24 cellular contexts compared by ENCODE assay signal in genomic region chr1:106646261-106646660, GRCh38.
DNase-seq lines count a peak whose midpoint lies in the region; ATAC-seq, FAIRE-seq and TF ChIP-seq lines count a peak whose summit lies in the region.
"Had no signal": no experiment of that assay in that cellular context is flagged by ENCODE, and none has a peak within 500 bp of the region (broad histone marks: within the 10 kb centered on the region; RNA-seq: fewer than 3 reads in every experiment).

No MANE protein-coding gene starts in this region.

- no peaks in the 10 kb centered on the region for H3K27me3 ChIP-seq in neural cell (ENCODE audit: insufficient read depth, low read depth, low read length)
- H3K27me3 ChIP-seq: BE2C, BLaER1 had no signal

- H3K27ac Mint-ChIP-seq in T-cell = no peak overlapping the region
- H3K27ac Mint-ChIP-seq: CD14-positive monocyte; CD4-positive, alpha-beta memory T cell; CD4-positive, CD25-positive, alpha-beta regulatory T cell; CD8-positive, alpha-beta memory T cell had no signal

- in situ Hi-C loops in G401 (cut with HindIII; ENCODE audit: low sequenced_read_pairs) = no loop called here

- H3K9me3 Mint-ChIP-seq in T-cell = peaks cover 7 to 14% (median 9%) of the 10 kb centered on the region in 3 donors

- H2AFZ ChIP-seq in neural cell (ENCODE audit: low read depth, low read length) = no peak overlapping the region

- no peaks in the 10 kb centered on the region for H3K9me3 ChIP-seq in neural cell (ENCODE audit: low read length)
- H3K9me3 ChIP-seq: BE2C, BLaER1 had no signal

- DNase-seq in D721Med (ENCODE audit: insufficient read length, low spot score) = no peak
- DNase-seq in G401 (ENCODE audit: low spot score) = peak; percentile 16
- DNase-seq in cerebellar cortex (ENCODE audit: low spot score) = peak; percentile 45
- no peak for DNase-seq in T-cell
- DNase-seq in OCI-M2 (lab: John Stamatoyannopoulos, UW; ENCODE audit: unreplicated experiment) = no peak
- DNase-seq: 8988T; ACHN; BE2C; C1 segment of cervical spinal cord; CD4-positive, alpha-beta memory T cell; CD4-positive, CD25-positive, alpha-beta regulatory T cell; CD8-positive, alpha-beta memory T cell; COR-L47; DMS79 treated with DMSO at 0.1 percent for 48 hours; GDM1 had no signal

- CTCF ChIA-PET in T-cell (lab: Charles Lee) = no interaction called here

- H4K20me1 ChIP-seq in neural cell (ENCODE audit: insufficient read depth) = no peaks in the 10 kb centered on the region
- H4K20me1 ChIP-seq: BLaER1 had no signal

- no peak overlapping the region for H3K4me2 ChIP-seq in neural cell (ENCODE audit: low read length)
- H3K4me2 ChIP-seq: BLaER1 had no signal

- peak; percentile 91 for TF ChIP-seq EP300 in neural cell (conservative IDR thresholded peaks at IDR 0.05; ENCODE audit: poor library complexity, severe bottlenecking)

- H3K9ac ChIP-seq in neural cell (ENCODE audit: low read length) = no peak overlapping the region
- H3K9ac ChIP-seq: BLaER1 had no signal

- H3K36me3 ChIP-seq in neural cell (ENCODE audit: insufficient read depth, low read length) = no peaks in the 10 kb centered on the region
- H3K36me3 ChIP-seq: BE2C, BLaER1 had no signal

- H3K27ac ChIP-seq in neural cell (ENCODE audit: low read length) = peak overlapping the region; percentile 44
- H3K27ac ChIP-seq: BLaER1 had no signal

- no peaks in the 10 kb centered on the region for H3K4me1 Mint-ChIP-seq in T-cell
- H3K4me1 Mint-ChIP-seq: CD14-positive monocyte; CD4-positive, alpha-beta memory T cell; CD4-positive, CD25-positive, alpha-beta regulatory T cell; CD8-positive, alpha-beta memory T cell had no signal

- H3K4me3 Mint-ChIP-seq in T-cell = no peak overlapping the region
- H3K4me3 Mint-ChIP-seq: CD14-positive monocyte; CD4-positive, alpha-beta memory T cell; CD4-positive, CD25-positive, alpha-beta regulatory T cell; CD8-positive, alpha-beta memory T cell had no signal

- POLR2A ChIA-PET in T-cell (lab: Charles Lee) = no interaction called here

- no peak for TF ChIP-seq RAD21 in neural cell (conservative IDR thresholded peaks at IDR 0.05)

- FAIRE-seq in D721Med (lab: Jason Lieb, UNC) = peak; percentile 58
- FAIRE-seq: A204.1, GM12878, GM12892, GM18507, GM19239 had no signal

- no peaks in the 10 kb centered on the region for H3K27me3 Mint-ChIP-seq in T-cell
- H3K27me3 Mint-ChIP-seq: CD4-positive, alpha-beta memory T cell; CD4-positive, CD25-positive, alpha-beta regulatory T cell; CD8-positive, alpha-beta memory T cell had no signal

- H3F3A ChIP-seq in neural cell (ENCODE audit: insufficient read depth, low read length, poor library complexity, severe bottlenecking) = no peaks in the 10 kb centered on the region

- no peaks in the 10 kb centered on the region for H3K9me2 ChIP-seq in neural cell (ENCODE audit: insufficient read depth, low read length)

- ATAC-seq in T-cell (replicated peaks in 1 of 4) = no peak
- ATAC-seq in HG02870 (IDR thresholded peaks at IDR 0.05; ENCODE audit: unreplicated experiment) = no peak
- ATAC-seq: GM12878 had no signal

- H3K36me3 Mint-ChIP-seq in T-cell = no peaks in the 10 kb centered on the region
- H3K36me3 Mint-ChIP-seq: CD14-positive monocyte; CD4-positive, alpha-beta memory T cell; CD4-positive, CD25-positive, alpha-beta regulatory T cell; CD8-positive, alpha-beta memory T cell had no signal

- TF ChIP-seq CTCF in D721Med (IDR thresholded peaks at IDR 0.05; ENCODE audit: insufficient read depth, missing control alignments) = no peak
- no peak for TF ChIP-seq CTCF in neural cell (IDR thresholded peaks at IDR 0.05; ENCODE audit: poor library complexity, severe bottlenecking)

- no peak overlapping the region for H3K4me3 ChIP-seq in neural cell (ENCODE audit: low read length)
- H3K4me3 ChIP-seq: BLaER1, GM12878 had no signal

- no peaks in the 10 kb centered on the region for H3K79me2 ChIP-seq in neural cell (replicated peaks; ENCODE audit: insufficient read depth, low read length)

TF ChIP-seq in neural cell, 6 proteins besides CTCF, POLR2A, EP300 and RAD21:
- TF ChIP-seq TAF1 (IDR thresholded peaks at IDR 0.05; ENCODE audit: low read depth) = no peak
- peak; percentile 72 for TF ChIP-seq POLR2AphosphoS5 (IDR thresholded peaks at IDR 0.05)

Comparison
In these comparisons a context has a peak if more than half of its experiments do, and no peak if none do; other contexts are left out.
1. DNase-seq: peak in G401 (single experiment) and cerebellar cortex (single experiment); none in D721Med (single experiment), T-cell (0 of 34) and OCI-M2 (single experiment).